In genomic region chr12:124410354-124411175, GRCh38 we compare ENCODE assay signal across 12 cellular contexts.
A peak's percentile ranks its signal among the peaks of the same experiment; 100 is the strongest.
DNase-seq lines count a peak whose midpoint lies in the region; FAIRE-seq and TF ChIP-seq lines count a peak whose summit lies in the region.
"Had no signal": no experiment of that assay in that cellular context is flagged by ENCODE, and none has a peak within 500 bp of the region (broad histone marks: within the 10 kb centered on the region; RNA-seq: fewer than 3 reads in every experiment).

No MANE protein-coding gene starts in this region.

- peak; percentile 34 for DNase-seq in DMS79 (lab: John Stamatoyannopoulos, UW)
- no peak for DNase-seq in DMS79 treated with DMSO at 0.1 percent for 48 hours (lab: John Stamatoyannopoulos, UW)
- no peak for DNase-seq in adrenal gland
- no peak for DNase-seq in keratinocyte (ENCODE audit: low read depth, low spot score)
- DNase-seq in testis: no peak
- no peak for DNase-seq in HTR-8/SVneo (ENCODE audit: insufficient read length, low spot score)
- no peak for DNase-seq in NK-92 (lab: John Stamatoyannopoulos, UW; ENCODE audit: unreplicated experiment)
- no peak for DNase-seq in OCI-LY7 (ENCODE audit: low spot score)
- DNase-seq: activated CD4-positive, alpha-beta memory T cell treated with anti-CD3 and anti-CD28 coated beads for 36 hours; stimulated activated CD4-positive, alpha-beta T cell treated with anti-CD3 and anti-CD28 coated beads, Interleukin-15, amount 100 ng/mL, for 24 hours had no signal

- no TSS peak for BruUV-seq in OCI-LY7 (replicated peaks; lab: Mats Ljungman, UMichigan)

- H2AFZ ChIP-seq in keratinocyte (ENCODE audit: control insufficient read depth, low read length) (no peak overlapping the region), OCI-LY7 (ENCODE audit: low read length) (no peak overlapping the region)

- no peaks in the 10 kb centered on the region for H3K9me1 ChIP-seq in keratinocyte (ENCODE audit: control insufficient read depth, extremely low read depth, insufficient read depth, low read length)

- dilution Hi-C loops in keratinocyte (cut with MboI; ENCODE audit: extremely low pct_ligation_motif_present, low sequenced_read_pairs): no loop called here

- H3K9ac ChIP-seq in keratinocyte (ENCODE audit: control insufficient read depth, extremely low read depth, insufficient read depth, low read length): peak overlapping the region; percentile 9

- peaks cover 0 to 19% of the 10 kb centered on the region in 2 donors for H3K36me3 ChIP-seq in adrenal gland (replicated peaks in 1 of 2)
- peaks cover 9 to 26% of the 10 kb centered on the region in 2 experiments for H3K36me3 ChIP-seq in keratinocyte (ENCODE audit: control insufficient read depth in 2 of 2, extremely low read depth in 1 of 2, insufficient read depth in 2 of 2, low read length in 2 of 2)
- H3K36me3 ChIP-seq in testis (ENCODE audit: low read depth, missing control alignments): no peaks in the 10 kb centered on the region
- peaks cover 2% of the 10 kb centered on the region; the same call in 1 of the 2 replicates for H3K36me3 ChIP-seq in OCI-LY7 (ENCODE audit: insufficient read depth, low read length)

- H3K79me2 ChIP-seq in keratinocyte (ENCODE audit: control insufficient read depth, insufficient read depth, low read length) (peaks cover 19% of the 10 kb centered on the region), OCI-LY7 (ENCODE audit: insufficient read depth, low read depth, low read length) (no peaks in the 10 kb centered on the region)

- no peaks in the 10 kb centered on the region for H3K9me2 ChIP-seq in OCI-LY7 (ENCODE audit: insufficient read depth, low read length)

- H3K4me1 ChIP-seq in adrenal gland (replicated peaks in 1 of 2) (peaks cover 16 to 40% of the 10 kb centered on the region in 2 donors), keratinocyte (ENCODE audit: control insufficient read depth, extremely low read depth, insufficient read depth, low read length) (peaks cover 16% of the 10 kb centered on the region), testis (peaks cover 42% of the 10 kb centered on the region), OCI-LY7 (ENCODE audit: insufficient read depth, low read length, poor library complexity, severe bottlenecking) (no peaks in the 10 kb centered on the region)
- H3K4me1 ChIP-seq: HAP-1 had no signal

- 60 to 69% (median 63%) methylated on average over 10 to 15 of the region's 15 CpGs for WGBS in adrenal gland, 4 donors
- 40 to 53% methylated on average over 13 to 14 of the region's 15 CpGs for WGBS in testis, 2 donors

- intact Hi-C loops in adrenal gland (cut with DNase I) (no loop called here), testis (cut with DNase I; ENCODE audit: low total_unique reads) (no loop called here), OCI-LY7 (cut with micrococcal nuclease; ENCODE audit: unreplicated experiment) (no loop called here)

- TF ChIP-seq POLR2A in adrenal gland (IDR thresholded peaks at IDR 0.05) (no peak), testis (IDR thresholded peaks at IDR 0.05) (no peak)

- POLR2A ChIA-PET in OCI-LY7 (lab: Charles Lee): no interaction called here

- H3K4me3 ChIP-seq in adrenal gland (no peak overlapping the region), keratinocyte (ENCODE audit: control insufficient read depth in 2 of 3, extremely low read depth in 1 of 3, insufficient read depth in 2 of 3, low read depth in 1 of 3, low read length in 3 of 3) (no peak overlapping the region), testis (no peak overlapping the region), OCI-LY7 (ENCODE audit: low read depth, low read length, poor library complexity, severe bottlenecking) (no peak overlapping the region)
- H3K4me3 ChIP-seq: HAP-1 had no signal

- H3K4me2 ChIP-seq in keratinocyte (ENCODE audit: control insufficient read depth, extremely low read depth, insufficient read depth, low read depth, low read length): no peak overlapping the region
- H3K4me2 ChIP-seq in OCI-LY7 (ENCODE audit: low read length): no peak overlapping the region

- TF ChIP-seq CTCF in adrenal gland (IDR thresholded peaks at IDR 0.05) (no peak), keratinocyte (optimal IDR thresholded peaks at IDR 0.05 in 1 of 3, IDR thresholded peaks at IDR 0.05 in 1 of 3, conservative IDR thresholded peaks at IDR 0.05 in 1 of 3; ENCODE audit: extremely low read depth in 1 of 3, insufficient read depth in 2 of 3, low read length in 3 of 3) (no peak), testis (IDR thresholded peaks at IDR 0.05) (no peak), OCI-LY7 (conservative IDR thresholded peaks at IDR 0.05; ENCODE audit: low read length) (no peak)

- no peaks in the 10 kb centered on the region for H3K27me3 ChIP-seq in adrenal gland
- no peaks in the 10 kb centered on the region for H3K27me3 ChIP-seq in keratinocyte (ENCODE audit: control insufficient read depth, extremely low read depth, insufficient read depth, low read length)
- no peaks in the 10 kb centered on the region for H3K27me3 ChIP-seq in testis

- H4K20me1 ChIP-seq in keratinocyte (ENCODE audit: control insufficient read depth, extremely low read depth, insufficient read depth, low read length) (peaks cover 20% of the 10 kb centered on the region), OCI-LY7 (ENCODE audit: insufficient read depth, low read length) (no peaks in the 10 kb centered on the region)

- CTCF ChIA-PET in OCI-LY7 (lab: Charles Lee; ENCODE audit: unreplicated experiment): no interaction called here

- peak overlapping the region in 4 of 5 donors; percentile 26 to 89 (median 61) for H3K27ac ChIP-seq in adrenal gland
- H3K27ac ChIP-seq in keratinocyte (ENCODE audit: control insufficient read depth, insufficient read depth, low read length): no peak overlapping the region
- H3K27ac ChIP-seq in testis: peak overlapping the region; percentile 43 to 68
- H3K27ac ChIP-seq in OCI-LY7 (ENCODE audit: low read depth, low read length, poor library complexity, severe bottlenecking): no peak overlapping the region

- H3K9me3 ChIP-seq in adrenal gland (replicated peaks in 1 of 3) (no peaks in the 10 kb centered on the region), keratinocyte (ENCODE audit: control insufficient read depth, low read depth, low read length) (no peaks in the 10 kb centered on the region), testis (no peaks in the 10 kb centered on the region), OCI-LY7 (ENCODE audit: low read length) (no peaks in the 10 kb centered on the region)
- H3K9me3 ChIP-seq: HAP-1 had no signal

- FAIRE-seq in keratinocyte (lab: Jason Lieb, UNC) (no peak), HTR-8/SVneo (lab: Jason Lieb, UNC) (no peak)
- FAIRE-seq: GM12891 had no signal

Comparison
In these comparisons a context has a peak if more than half of its experiments do, and no peak if none do; other contexts are left out.
1. H3K27ac ChIP-seq: peak in adrenal gland (4 of 5) and testis (2 of 2); none in keratinocyte (single experiment) and OCI-LY7 (single experiment).